ENCODE assay signal across 12 cellular contexts in genomic region chr5:81506378-81506777, GRCh38.
DNase-seq lines count a peak whose midpoint lies in the region; ATAC-seq, FAIRE-seq and TF ChIP-seq lines count a peak whose summit lies in the region.
"Had no signal": no experiment of that assay in that cellular context is flagged by ENCODE, and none has a peak within 500 bp of the region (broad histone marks: within the 10 kb centered on the region; RNA-seq: fewer than 3 reads in every experiment).

No MANE protein-coding gene starts in this region.

- peaks cover 0 to 42% (median 11%) of the 10 kb centered on the region in 11 experiments; a peak in 12 of 22 replicates for H3K36me3 ChIP-seq in BLaER1 treated with 17β-estradiol and CSF1 and Interleukin-3, amounts not matched to agents 10 nM and 100 nM
- H3K36me3 ChIP-seq in small intestine (ENCODE audit: control insufficient read depth in 2 of 2, insufficient read depth in 2 of 2, low read length in 2 of 2), result no peaks in the 10 kb centered on the region
- H3K36me3 ChIP-seq: colonic mucosa had no signal

- FAIRE-seq in small intestine (lab: Jason Lieb, UNC), result peak; percentile 59

- no peaks in the 10 kb centered on the region for H4K20me1 ChIP-seq in BLaER1 treated with 17β-estradiol and CSF1 and Interleukin-3, amounts not matched to agents 10 nM and 100 nM

- no peaks in the 10 kb centered on the region for H3K9me3 Mint-ChIP-seq in stimulated activated effector memory CD8-positive, alpha-beta T cell treated with anti-CD3 and anti-CD28 coated beads, Interleukin-12 subunit alpha, Interleukin-12 subunit beta, amount 100 ng/mL, for 72 hours

- no peak overlapping the region for H3K4me3 ChIP-seq in BLaER1 treated with 17β-estradiol and CSF1 and Interleukin-3, amounts not matched to agents 10 nM and 100 nM
- H3K4me3 ChIP-seq in fibroblast of the aortic adventitia (ENCODE audit: low read depth, low read length) (no peak overlapping the region), small intestine (ENCODE audit: low read depth in 1 of 2, low read length in 2 of 2) (no peak overlapping the region)
- H3K4me3 ChIP-seq: colonic mucosa, GM12878 had no signal

- H3K27me3 ChIP-seq in BLaER1 treated with 17β-estradiol and CSF1 and Interleukin-3, amounts not matched to agents 10 nM and 100 nM, result no peaks in the 10 kb centered on the region
- H3K27me3 ChIP-seq in small intestine (ENCODE audit: control insufficient read depth in 2 of 2, insufficient read depth in 2 of 2, low read length in 2 of 2), result no peaks in the 10 kb centered on the region
- H3K27me3 ChIP-seq: colonic mucosa had no signal

- H3K27ac Mint-ChIP-seq in stimulated activated effector memory CD8-positive, alpha-beta T cell treated with anti-CD3 and anti-CD28 coated beads, Interleukin-12 subunit alpha, Interleukin-12 subunit beta, amount 100 ng/mL, for 72 hours, result no peak overlapping the region

- DNase-seq in OCI-M1 (lab: John Stamatoyannopoulos, UW) (peak; percentile 67), fibroblast of the aortic adventitia (ENCODE audit: low read depth) (peak; percentile 44), small intestine (no peak)
- no peak for DNase-seq in stimulated activated effector memory CD8-positive, alpha-beta T cell treated with anti-CD3 and anti-CD28 coated beads, Interleukin-12 subunit alpha, Interleukin-12 subunit beta, amount 100 ng/mL, for 72 hours (ENCODE audit: low spot score in 2 of 2)
- DNase-seq: activated CD4-positive, CD25-positive, alpha-beta regulatory T cell; activated effector memory CD4-positive, alpha-beta T cell treated with Interleukin-2 at 50 U/mL for 16 hours had no signal

- peaks cover 0 to 34% (median 18%) of the 10 kb centered on the region in 10 experiments; a peak in 16 of 20 replicates for H3K4me1 ChIP-seq in BLaER1 treated with 17β-estradiol and CSF1 and Interleukin-3, amounts not matched to agents 10 nM and 100 nM
- no peaks in the 10 kb centered on the region for H3K4me1 ChIP-seq in small intestine (ENCODE audit: control insufficient read depth in 2 of 2, insufficient read depth in 1 of 2, low read depth in 1 of 2, low read length in 1 of 2)
- H3K4me1 ChIP-seq: colonic mucosa had no signal

- no peak overlapping the region for H3K4me3 Mint-ChIP-seq in stimulated activated effector memory CD8-positive, alpha-beta T cell treated with anti-CD3 and anti-CD28 coated beads, Interleukin-12 subunit alpha, Interleukin-12 subunit beta, amount 100 ng/mL, for 72 hours

- H3K27ac ChIP-seq in BLaER1 treated with 17β-estradiol and CSF1 and Interleukin-3, amounts not matched to agents 10 nM and 100 nM, result peak overlapping the region; percentile 6 to 74 (median 43); a peak in 14 of 22 replicates
- no peak overlapping the region for H3K27ac ChIP-seq in small intestine (ENCODE audit: low read depth in 1 of 2, low read length in 1 of 2)
- H3K27ac ChIP-seq: colonic mucosa had no signal

- no peaks in the 10 kb centered on the region for H3K36me3 Mint-ChIP-seq in stimulated activated effector memory CD8-positive, alpha-beta T cell treated with anti-CD3 and anti-CD28 coated beads, Interleukin-12 subunit alpha, Interleukin-12 subunit beta, amount 100 ng/mL, for 72 hours

- 22 to 31% (median 24%) methylated on average over 1 of the region's 1 CpG for WGBS in small intestine, 3 donors

- H3K9ac ChIP-seq in BLaER1 treated with 17β-estradiol and CSF1 and Interleukin-3, amounts not matched to agents 10 nM and 100 nM, result no peak overlapping the region

- TF ChIP-seq CTCF in fibroblast of the aortic adventitia (IDR thresholded peaks at IDR 0.05; ENCODE audit: insufficient read depth, low read length), result no peak

- H3K4me1 Mint-ChIP-seq in stimulated activated effector memory CD8-positive, alpha-beta T cell treated with anti-CD3 and anti-CD28 coated beads, Interleukin-12 subunit alpha, Interleukin-12 subunit beta, amount 100 ng/mL, for 72 hours, result no peaks in the 10 kb centered on the region

- H3K9me3 ChIP-seq in BLaER1 treated with 17β-estradiol and CSF1 and Interleukin-3, amounts not matched to agents 10 nM and 100 nM (replicated peaks in 1 of 11), result peaks cover 0 to 15% (median 0%) of the 10 kb centered on the region in 11 experiments; a peak in 5 of 22 replicates
- no peaks in the 10 kb centered on the region for H3K9me3 ChIP-seq in small intestine (ENCODE audit: control insufficient read depth, low read depth)
- H3K9me3 ChIP-seq: colonic mucosa had no signal

- ATAC-seq in GM19397 (IDR thresholded peaks at IDR 0.05; ENCODE audit: unreplicated experiment), result no peak
- no peak for ATAC-seq in stimulated activated effector memory CD8-positive, alpha-beta T cell treated with anti-CD3 and anti-CD28 coated beads, Interleukin-12 subunit alpha, Interleukin-12 subunit beta, amount 100 ng/mL, for 72 hours
- no peak for ATAC-seq in HG03378 (IDR thresholded peaks at IDR 0.05; ENCODE audit: unreplicated experiment)
- ATAC-seq in HG03342 (IDR thresholded peaks at IDR 0.05; ENCODE audit: unreplicated experiment), result no peak

- peak overlapping the region in 4 of 11 experiments; percentile 22 to 40 (median 34); a peak in 5 of 22 replicates for H3K4me2 ChIP-seq in BLaER1 treated with 17β-estradiol and CSF1 and Interleukin-3, amounts not matched to agents 10 nM and 100 nM

Comparison
In these comparisons a context has a peak if more than half of its experiments do, and no peak if none do; other contexts are left out.
1. H3K27ac ChIP-seq: peak in BLaER1 treated with 17β-estradiol and CSF1 and Interleukin-3, amounts not matched to agents 10 nM and 100 nM (11 of 11); none in small intestine (0 of 2).
2. DNase-seq: peak in OCI-M1 (single experiment) and fibroblast of the aortic adventitia (single experiment); none in small intestine (single experiment) and stimulated activated effector memory CD8-positive, alpha-beta T cell treated with anti-CD3 and anti-CD28 coated beads, Interleukin-12 subunit alpha, Interleukin-12 subunit beta, amount 100 ng/mL, for 72 hours (0 of 2).